19 cellular contexts compared by ENCODE assay signal in genomic region chr1:16252912-16253311, GRCh38.
"Had no signal": no experiment of that assay in that cellular context is flagged by ENCODE, and none has a peak within 500 bp of the region (broad histone marks: within the 10 kb centered on the region; RNA-seq: fewer than 3 reads in every experiment).

No MANE protein-coding gene starts in this region.

- H3K9ac ChIP-seq: parathyroid adenoma had no signal

- DNase-seq: activated CD4-positive, alpha-beta T cell treated with anti-CD3 and anti-CD28 coated beads for 36 hours; activated CD4-positive, alpha-beta T cell treated with anti-CD3 and anti-CD28 coated beads, Interleukin-2, amount 50 U/mL, for 48 hours; activated naive CD4-positive, alpha-beta T cell treated with anti-CD3 and anti-CD28 coated beads for 36 hours; cerebellar nuclear complex; effector CD8-positive, alpha-beta T cell; foreskin melanocyte; head of caudate nucleus; midbrain; stimulated activated CD4-positive, alpha-beta T cell treated with anti-CD3 and anti-CD28 coated beads, Interleukin-4, amount 100 ng/mL, for 4 hours; SW 1271; T-helper 2 cell; thyroid gland had no signal

- H3K9me3 Mint-ChIP-seq: activated naive CD4-positive, alpha-beta T cell treated with anti-CD3 and anti-CD28 coated beads for 36 hours; dendritic cell treated with granulocyte-macrophage colony-stimulating factor and Interleukin-4, amounts not matched to agents 40 ng/mL and 50 ng/mL, for 4 days; nephron; stimulated activated memory B cell treated with anti-CD40 and anti-IgM and Interleukin-4, amounts not matched to agents 10 μg/mL and 1 μg/mL and 100 μg/mL, for 72 hours; WTC11 had no signal

- H3K27me3 ChIP-seq: thyroid gland had no signal

- H3K9me3 ChIP-seq: thyroid gland had no signal

- H3K27me3 Mint-ChIP-seq: activated CD4-positive, alpha-beta T cell treated with anti-CD3 and anti-CD28 coated beads for 36 hours; dendritic cell treated with granulocyte-macrophage colony-stimulating factor and Interleukin-4, amounts not matched to agents 40 ng/mL and 50 ng/mL, for 4 days; stimulated activated memory B cell treated with anti-CD40 and anti-IgM and Interleukin-4, amounts not matched to agents 10 μg/mL and 1 μg/mL and 100 μg/mL, for 72 hours had no signal

- H3K27ac Mint-ChIP-seq: activated CD4-positive, alpha-beta T cell treated with anti-CD3 and anti-CD28 coated beads for 36 hours; activated naive CD4-positive, alpha-beta T cell treated with anti-CD3 and anti-CD28 coated beads for 36 hours; dendritic cell treated with granulocyte-macrophage colony-stimulating factor and Interleukin-4, amounts not matched to agents 40 ng/mL and 50 ng/mL, for 4 days; nephron; stimulated activated memory B cell treated with anti-CD40 and anti-IgM and Interleukin-4, amounts not matched to agents 10 μg/mL and 1 μg/mL and 100 μg/mL, for 72 hours; WTC11 had no signal

- ATAC-seq: activated CD4-positive, alpha-beta T cell treated with anti-CD3 and anti-CD28 coated beads for 36 hours; sciatic nerve; stimulated activated memory B cell treated with anti-CD40 and anti-IgM and Interleukin-4, amounts not matched to agents 10 μg/mL and 1 μg/mL and 100 μg/mL, for 72 hours; WTC11 had no signal

- H3K4me3 ChIP-seq: lung, thyroid gland had no signal

- H3K4me3 Mint-ChIP-seq: activated CD4-positive, alpha-beta T cell treated with anti-CD3 and anti-CD28 coated beads for 36 hours; activated naive CD4-positive, alpha-beta T cell treated with anti-CD3 and anti-CD28 coated beads for 36 hours; dendritic cell treated with granulocyte-macrophage colony-stimulating factor and Interleukin-4, amounts not matched to agents 40 ng/mL and 50 ng/mL, for 4 days; nephron; stimulated activated memory B cell treated with anti-CD40 and anti-IgM and Interleukin-4, amounts not matched to agents 10 μg/mL and 1 μg/mL and 100 μg/mL, for 72 hours; WTC11 had no signal

- H3K27ac ChIP-seq: parathyroid adenoma, thyroid gland had no signal
